Comparison of ENCODE assay signal across 1 cellular context in the genomic region with DNA sequence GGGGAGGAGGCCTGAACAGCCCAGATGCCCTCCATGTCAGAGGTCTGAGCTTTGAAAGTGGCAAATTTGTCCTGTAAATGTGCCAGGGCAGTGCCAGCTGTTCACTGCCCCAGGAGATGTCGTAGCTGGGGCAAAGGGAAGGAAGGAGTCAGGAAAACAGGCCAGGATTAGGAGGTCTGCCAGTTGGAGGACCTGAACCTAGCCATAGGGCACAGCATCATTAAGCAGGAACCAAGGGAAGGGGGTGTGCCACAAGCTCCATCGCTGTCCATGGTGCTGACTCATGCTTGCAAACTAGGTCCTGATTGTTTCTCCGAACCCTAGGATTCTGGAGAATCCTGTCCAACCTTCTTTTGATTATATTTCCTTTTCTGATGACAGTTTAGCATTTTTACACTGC.
TF ChIP-seq lines count a peak whose summit lies in the region.

No MANE protein-coding gene starts in this region.

TF ChIP-seq in K562, 482 proteins besides CTCF, POLR2A, EP300 and RAD21:
- TF ChIP-seq, protein P1, sequence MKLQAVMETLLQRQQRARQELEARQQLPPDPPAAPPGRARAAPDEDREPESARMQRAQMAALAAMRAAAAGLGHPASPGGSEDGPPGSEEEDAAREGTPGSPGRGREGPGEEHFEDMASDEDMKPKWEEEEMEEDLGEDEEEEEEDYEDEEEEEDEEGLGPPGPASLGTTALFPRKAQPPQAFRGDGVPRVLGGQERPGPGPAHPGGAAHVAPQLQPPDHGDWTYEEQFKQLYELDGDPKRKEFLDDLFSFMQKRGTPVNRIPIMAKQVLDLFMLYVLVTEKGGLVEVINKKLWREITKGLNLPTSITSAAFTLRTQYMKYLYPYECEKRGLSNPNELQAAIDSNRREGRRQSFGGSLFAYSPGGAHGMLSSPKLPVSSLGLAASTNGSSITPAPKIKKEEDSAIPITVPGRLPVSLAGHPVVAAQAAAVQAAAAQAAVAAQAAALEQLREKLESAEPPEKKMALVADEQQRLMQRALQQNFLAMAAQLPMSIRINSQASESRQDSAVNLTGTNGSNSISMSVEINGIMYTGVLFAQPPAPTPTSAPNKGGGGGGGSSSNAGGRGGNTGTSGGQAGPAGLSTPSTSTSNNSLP (IDR thresholded peaks at IDR 0.05; ENCODE audit: borderline replicate concordance, low read depth, low read length) = no peak
- TF ChIP-seq PRMT5 (CRISPR knock-in tag; IDR thresholded peaks at IDR 0.05) (peak; percentile 83; the same call in 1 of the 2 replicates), KLF10 (CRISPR knock-in tag; IDR thresholded peaks at IDR 0.05) (no peak), XRCC5 (IDR thresholded peaks at IDR 0.05; ENCODE audit: low read depth, low read length) (no peak), SIN3A (IDR thresholded peaks at IDR 0.05; ENCODE audit: borderline replicate concordance in 2 of 2, control insufficient read depth in 1 of 2, low read depth in 2 of 2, low read length in 2 of 2) (0 out of 4 replicates have a peak, but pooled peaks of 1 of the 2 experiments have one; percentile 39), NCOA2 (IDR thresholded peaks at IDR 0.05; ENCODE audit: partially characterized antibody in 2 of 2) (no peak), CBX5 (IDR thresholded peaks at IDR 0.05; ENCODE audit: borderline replicate concordance, low read depth) (no peak), MIER1 (IDR thresholded peaks at IDR 0.05; ENCODE audit: low read depth) (peak; percentile 92), TBP (optimal IDR thresholded peaks at IDR 0.05; ENCODE audit: low read depth, low read length) (no peak), RCOR1 (IDR thresholded peaks at IDR 0.05; ENCODE audit: borderline replicate concordance in 1 of 2, low read depth in 2 of 2, low read length in 2 of 2) (no peak), PRPF4 (IDR thresholded peaks at IDR 0.05; ENCODE audit: insufficient read depth, low read depth, low read length, poor library complexity, severe bottlenecking) (no peak), ZNF282 (CRISPR knock-in tag; IDR thresholded peaks at IDR 0.05) (no peak), ZNF316 (IDR thresholded peaks at IDR 0.05) (peak; percentile 18; the same call in 1 of the 2 replicates), ZBTB17 (CRISPR knock-in tag; IDR thresholded peaks at IDR 0.05) (no peak), SMAD3 (CRISPR knock-in tag; conservative IDR thresholded peaks at IDR 0.05) (no peak), CBFA2T2 (conservative IDR thresholded peaks at IDR 0.05) (no peak), BRF1 (IDR thresholded peaks at IDR 0.05; ENCODE audit: borderline replicate concordance, extremely low read depth, insufficient read length) (no peak), EHMT2 (IDR thresholded peaks at IDR 0.05) (peak; percentile 97), NONO (IDR thresholded peaks at IDR 0.05; ENCODE audit: low read depth in 2 of 2, low read length in 1 of 2) (no peak), LEF1 (IDR thresholded peaks at IDR 0.05) (no peak), ZNF766 (CRISPR knock-in tag; conservative IDR thresholded peaks at IDR 0.05) (peak; percentile 46; the same call in 1 of the 2 replicates), ZNF354B (CRISPR knock-in tag; IDR thresholded peaks at IDR 0.05) (no peak), JUND (IDR thresholded peaks at IDR 0.05; ENCODE audit: borderline replicate concordance, low read depth, low read length) (no peak), JUND (tag; IDR thresholded peaks at IDR 0.05; ENCODE audit: borderline replicate concordance, low read depth, low read length) (peak; percentile 25; the same call in 1 of the 3 replicates), NFE2 (IDR thresholded peaks at IDR 0.05; ENCODE audit: low read depth) (peak; percentile 70; the same call in 1 of the 2 replicates), FOXJ3 (CRISPR knock-in tag; IDR thresholded peaks at IDR 0.05) (no peak), ZNF140 (CRISPR knock-in tag; IDR thresholded peaks at IDR 0.05) (no peak), ZNF77 (CRISPR knock-in tag; IDR thresholded peaks at IDR 0.05) (no peak), FIP1L1 (IDR thresholded peaks at IDR 0.05; ENCODE audit: low read depth, low read length, poor library complexity, severe bottlenecking) (no peak), ZNF584 (CRISPR knock-in tag; IDR thresholded peaks at IDR 0.05; ENCODE audit: low read depth) (no peak), KLF13 (tag; IDR thresholded peaks at IDR 0.05; ENCODE audit: borderline replicate concordance, low read depth) (peak; percentile 83), C11orf30 (IDR thresholded peaks at IDR 0.05; ENCODE audit: low read depth) (no peak), NCOA1 (IDR thresholded peaks at IDR 0.05; ENCODE audit: low read depth) (peak; percentile 62; the same call in 1 of the 2 replicates), EGR1 (conservative IDR thresholded peaks at IDR 0.05) (no peak), SMAD4 (CRISPR knock-in tag; conservative IDR thresholded peaks at IDR 0.05) (0 out of 2 replicates have a peak, but pooled peaks have one; percentile 17), PPARD (CRISPR knock-in tag; IDR thresholded peaks at IDR 0.05) (no peak), MAFG (tag; conservative IDR thresholded peaks at IDR 0.05) (peak; percentile 36; the same call in 1 of the 2 replicates), SRSF1 (IDR thresholded peaks at IDR 0.05; ENCODE audit: low read depth, low read length) (no peak)
- TF ChIP-seq, protein P2, sequence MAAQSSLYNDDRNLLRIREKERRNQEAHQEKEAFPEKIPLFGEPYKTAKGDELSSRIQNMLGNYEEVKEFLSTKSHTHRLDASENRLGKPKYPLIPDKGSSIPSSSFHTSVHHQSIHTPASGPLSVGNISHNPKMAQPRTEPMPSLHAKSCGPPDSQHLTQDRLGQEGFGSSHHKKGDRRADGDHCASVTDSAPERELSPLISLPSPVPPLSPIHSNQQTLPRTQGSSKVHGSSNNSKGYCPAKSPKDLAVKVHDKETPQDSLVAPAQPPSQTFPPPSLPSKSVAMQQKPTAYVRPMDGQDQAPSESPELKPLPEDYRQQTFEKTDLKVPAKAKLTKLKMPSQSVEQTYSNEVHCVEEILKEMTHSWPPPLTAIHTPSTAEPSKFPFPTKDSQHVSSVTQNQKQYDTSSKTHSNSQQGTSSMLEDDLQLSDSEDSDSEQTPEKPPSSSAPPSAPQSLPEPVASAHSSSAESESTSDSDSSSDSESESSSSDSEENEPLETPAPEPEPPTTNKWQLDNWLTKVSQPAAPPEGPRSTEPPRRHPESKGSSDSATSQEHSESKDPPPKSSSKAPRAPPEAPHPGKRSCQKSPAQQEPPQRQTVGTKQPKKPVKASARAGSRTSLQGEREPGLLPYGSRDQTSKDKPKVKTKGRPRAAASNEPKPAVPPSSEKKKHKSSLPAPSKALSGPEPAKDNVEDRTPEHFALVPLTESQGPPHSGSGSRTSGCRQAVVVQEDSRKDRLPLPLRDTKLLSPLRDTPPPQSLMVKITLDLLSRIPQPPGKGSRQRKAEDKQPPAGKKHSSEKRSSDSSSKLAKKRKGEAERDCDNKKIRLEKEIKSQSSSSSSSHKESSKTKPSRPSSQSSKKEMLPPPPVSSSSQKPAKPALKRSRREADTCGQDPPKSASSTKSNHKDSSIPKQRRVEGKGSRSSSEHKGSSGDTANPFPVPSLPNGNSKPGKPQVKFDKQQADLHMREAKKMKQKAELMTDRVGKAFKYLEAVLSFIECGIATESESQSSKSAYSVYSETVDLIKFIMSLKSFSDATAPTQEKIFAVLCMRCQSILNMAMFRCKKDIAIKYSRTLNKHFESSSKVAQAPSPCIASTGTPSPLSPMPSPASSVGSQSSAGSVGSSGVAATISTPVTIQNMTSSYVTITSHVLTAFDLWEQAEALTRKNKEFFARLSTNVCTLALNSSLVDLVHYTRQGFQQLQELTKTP (IDR thresholded peaks at IDR 0.05; ENCODE audit: low read depth in 1 of 2, partially characterized antibody in 2 of 2) = peak in 1 of 2 experiments; percentile 80
- TF ChIP-seq, protein P3, sequence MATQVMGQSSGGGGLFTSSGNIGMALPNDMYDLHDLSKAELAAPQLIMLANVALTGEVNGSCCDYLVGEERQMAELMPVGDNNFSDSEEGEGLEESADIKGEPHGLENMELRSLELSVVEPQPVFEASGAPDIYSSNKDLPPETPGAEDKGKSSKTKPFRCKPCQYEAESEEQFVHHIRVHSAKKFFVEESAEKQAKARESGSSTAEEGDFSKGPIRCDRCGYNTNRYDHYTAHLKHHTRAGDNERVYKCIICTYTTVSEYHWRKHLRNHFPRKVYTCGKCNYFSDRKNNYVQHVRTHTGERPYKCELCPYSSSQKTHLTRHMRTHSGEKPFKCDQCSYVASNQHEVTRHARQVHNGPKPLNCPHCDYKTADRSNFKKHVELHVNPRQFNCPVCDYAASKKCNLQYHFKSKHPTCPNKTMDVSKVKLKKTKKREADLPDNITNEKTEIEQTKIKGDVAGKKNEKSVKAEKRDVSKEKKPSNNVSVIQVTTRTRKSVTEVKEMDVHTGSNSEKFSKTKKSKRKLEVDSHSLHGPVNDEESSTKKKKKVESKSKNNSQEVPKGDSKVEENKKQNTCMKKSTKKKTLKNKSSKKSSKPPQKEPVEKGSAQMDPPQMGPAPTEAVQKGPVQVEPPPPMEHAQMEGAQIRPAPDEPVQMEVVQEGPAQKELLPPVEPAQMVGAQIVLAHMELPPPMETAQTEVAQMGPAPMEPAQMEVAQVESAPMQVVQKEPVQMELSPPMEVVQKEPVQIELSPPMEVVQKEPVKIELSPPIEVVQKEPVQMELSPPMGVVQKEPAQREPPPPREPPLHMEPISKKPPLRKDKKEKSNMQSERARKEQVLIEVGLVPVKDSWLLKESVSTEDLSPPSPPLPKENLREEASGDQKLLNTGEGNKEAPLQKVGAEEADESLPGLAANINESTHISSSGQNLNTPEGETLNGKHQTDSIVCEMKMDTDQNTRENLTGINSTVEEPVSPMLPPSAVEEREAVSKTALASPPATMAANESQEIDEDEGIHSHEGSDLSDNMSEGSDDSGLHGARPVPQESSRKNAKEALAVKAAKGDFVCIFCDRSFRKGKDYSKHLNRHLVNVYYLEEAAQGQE (CRISPR knock-in tag; IDR thresholded peaks at IDR 0.05; ENCODE audit: low read depth) = peak; percentile 96
- TF ChIP-seq, protein P4, sequence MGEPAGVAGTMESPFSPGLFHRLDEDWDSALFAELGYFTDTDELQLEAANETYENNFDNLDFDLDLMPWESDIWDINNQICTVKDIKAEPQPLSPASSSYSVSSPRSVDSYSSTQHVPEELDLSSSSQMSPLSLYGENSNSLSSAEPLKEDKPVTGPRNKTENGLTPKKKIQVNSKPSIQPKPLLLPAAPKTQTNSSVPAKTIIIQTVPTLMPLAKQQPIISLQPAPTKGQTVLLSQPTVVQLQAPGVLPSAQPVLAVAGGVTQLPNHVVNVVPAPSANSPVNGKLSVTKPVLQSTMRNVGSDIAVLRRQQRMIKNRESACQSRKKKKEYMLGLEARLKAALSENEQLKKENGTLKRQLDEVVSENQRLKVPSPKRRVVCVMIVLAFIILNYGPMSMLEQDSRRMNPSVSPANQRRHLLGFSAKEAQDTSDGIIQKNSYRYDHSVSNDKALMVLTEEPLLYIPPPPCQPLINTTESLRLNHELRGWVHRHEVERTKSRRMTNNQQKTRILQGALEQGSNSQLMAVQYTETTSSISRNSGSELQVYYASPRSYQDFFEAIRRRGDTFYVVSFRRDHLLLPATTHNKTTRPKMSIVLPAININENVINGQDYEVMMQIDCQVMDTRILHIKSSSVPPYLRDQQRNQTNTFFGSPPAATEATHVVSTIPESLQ (CRISPR knock-in tag; IDR thresholded peaks at IDR 0.05) = no peak
- TF ChIP-seq, protein P5, sequence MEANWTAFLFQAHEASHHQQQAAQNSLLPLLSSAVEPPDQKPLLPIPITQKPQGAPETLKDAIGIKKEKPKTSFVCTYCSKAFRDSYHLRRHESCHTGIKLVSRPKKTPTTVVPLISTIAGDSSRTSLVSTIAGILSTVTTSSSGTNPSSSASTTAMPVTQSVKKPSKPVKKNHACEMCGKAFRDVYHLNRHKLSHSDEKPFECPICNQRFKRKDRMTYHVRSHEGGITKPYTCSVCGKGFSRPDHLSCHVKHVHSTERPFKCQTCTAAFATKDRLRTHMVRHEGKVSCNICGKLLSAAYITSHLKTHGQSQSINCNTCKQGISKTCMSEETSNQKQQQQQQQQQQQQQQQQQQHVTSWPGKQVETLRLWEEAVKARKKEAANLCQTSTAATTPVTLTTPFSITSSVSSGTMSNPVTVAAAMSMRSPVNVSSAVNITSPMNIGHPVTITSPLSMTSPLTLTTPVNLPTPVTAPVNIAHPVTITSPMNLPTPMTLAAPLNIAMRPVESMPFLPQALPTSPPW (CRISPR knock-in tag; IDR thresholded peaks at IDR 0.05) = no peak
- TF ChIP-seq, protein P6, sequence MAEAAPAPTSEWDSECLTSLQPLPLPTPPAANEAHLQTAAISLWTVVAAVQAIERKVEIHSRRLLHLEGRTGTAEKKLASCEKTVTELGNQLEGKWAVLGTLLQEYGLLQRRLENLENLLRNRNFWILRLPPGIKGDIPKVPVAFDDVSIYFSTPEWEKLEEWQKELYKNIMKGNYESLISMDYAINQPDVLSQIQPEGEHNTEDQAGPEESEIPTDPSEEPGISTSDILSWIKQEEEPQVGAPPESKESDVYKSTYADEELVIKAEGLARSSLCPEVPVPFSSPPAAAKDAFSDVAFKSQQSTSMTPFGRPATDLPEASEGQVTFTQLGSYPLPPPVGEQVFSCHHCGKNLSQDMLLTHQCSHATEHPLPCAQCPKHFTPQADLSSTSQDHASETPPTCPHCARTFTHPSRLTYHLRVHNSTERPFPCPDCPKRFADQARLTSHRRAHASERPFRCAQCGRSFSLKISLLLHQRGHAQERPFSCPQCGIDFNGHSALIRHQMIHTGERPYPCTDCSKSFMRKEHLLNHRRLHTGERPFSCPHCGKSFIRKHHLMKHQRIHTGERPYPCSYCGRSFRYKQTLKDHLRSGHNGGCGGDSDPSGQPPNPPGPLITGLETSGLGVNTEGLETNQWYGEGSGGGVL (CRISPR knock-in tag; IDR thresholded peaks at IDR 0.05) = no peak
- TF ChIP-seq, protein P7, sequence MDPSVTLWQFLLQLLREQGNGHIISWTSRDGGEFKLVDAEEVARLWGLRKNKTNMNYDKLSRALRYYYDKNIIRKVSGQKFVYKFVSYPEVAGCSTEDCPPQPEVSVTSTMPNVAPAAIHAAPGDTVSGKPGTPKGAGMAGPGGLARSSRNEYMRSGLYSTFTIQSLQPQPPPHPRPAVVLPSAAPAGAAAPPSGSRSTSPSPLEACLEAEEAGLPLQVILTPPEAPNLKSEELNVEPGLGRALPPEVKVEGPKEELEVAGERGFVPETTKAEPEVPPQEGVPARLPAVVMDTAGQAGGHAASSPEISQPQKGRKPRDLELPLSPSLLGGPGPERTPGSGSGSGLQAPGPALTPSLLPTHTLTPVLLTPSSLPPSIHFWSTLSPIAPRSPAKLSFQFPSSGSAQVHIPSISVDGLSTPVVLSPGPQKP (CRISPR knock-in tag; IDR thresholded peaks at IDR 0.05) = no peak
